In the genomic region with DNA sequence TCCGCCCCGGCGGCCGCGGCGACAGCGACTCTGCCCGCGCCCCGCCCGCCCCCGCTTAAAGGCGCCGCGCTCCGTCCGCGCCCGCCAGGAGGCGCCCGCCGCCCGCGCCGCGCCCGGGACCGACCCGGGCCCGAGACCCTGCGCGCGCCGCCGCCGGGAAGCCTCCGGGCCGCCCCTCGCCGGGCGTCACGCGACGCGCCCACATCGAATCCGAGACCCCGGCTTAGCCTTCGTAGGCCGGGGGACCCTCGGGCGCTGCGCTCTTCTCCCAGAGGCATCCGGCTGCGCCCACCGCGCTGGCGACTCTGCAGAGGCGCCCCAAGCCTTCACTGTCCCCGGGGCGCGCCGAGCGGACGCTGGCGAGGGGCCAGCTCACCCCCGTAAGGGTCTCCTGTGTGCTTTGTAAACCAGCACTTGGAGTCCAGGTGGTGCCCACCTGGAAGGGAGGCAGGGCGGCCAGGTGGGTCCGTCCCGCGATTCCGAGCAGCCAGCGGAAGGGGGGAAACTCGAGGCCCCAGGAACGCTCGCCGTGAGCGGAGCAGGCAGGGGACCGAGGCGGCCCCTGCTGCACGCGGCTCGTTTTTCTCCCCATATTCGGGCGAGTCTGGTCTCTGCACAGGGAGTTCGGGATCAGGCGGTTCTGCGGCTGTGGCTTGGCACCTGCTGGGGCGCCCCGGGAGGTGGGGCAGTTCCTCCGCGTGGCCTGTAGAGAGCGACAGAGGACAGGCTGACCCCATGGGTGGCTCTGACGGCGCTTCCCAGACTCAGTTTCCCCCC, we compare ENCODE assay signal across 8 cellular contexts. TPM values are rescaled to one million over a fixed set of nuclear protein-coding genes. Genes with fewer than 3 reads are reported as not detected.
A peak's percentile ranks its signal among the peaks of the same experiment; 100 is the strongest.
DNase-seq lines count a peak whose midpoint lies in the region; ATAC-seq and TF ChIP-seq lines count a peak whose summit lies in the region.

No MANE protein-coding gene starts in this region.

- H3K9me3 ChIP-seq in MM.1S (replicated peaks; ENCODE audit: insufficient read depth, low read length), result no peaks in the 10 kb centered on the region
- H3K9me3 ChIP-seq in iPS-18c (ENCODE audit: control insufficient read depth, insufficient read depth, low read length), result no peaks in the 10 kb centered on the region
- no peaks in the 10 kb centered on the region for H3K9me3 ChIP-seq in skeletal muscle satellite cell (replicated peaks; ENCODE audit: low read length)

- no peak overlapping the region for H3K27ac ChIP-seq in MM.1S (ENCODE audit: low read length)

- peak; percentile 43 for TF ChIP-seq CTCF in AG10803 (conservative IDR thresholded peaks at IDR 0.05; ENCODE audit: low read length)
- peak; percentile 54 for TF ChIP-seq CTCF in MM.1S (IDR thresholded peaks at IDR 0.05; ENCODE audit: low read length)
- no peak for TF ChIP-seq CTCF in brain (conservative IDR thresholded peaks at IDR 0.05)

- no peaks in the 10 kb centered on the region for H3K27me3 Mint-ChIP-seq in brain

- ATAC-seq in GM19023 (IDR thresholded peaks at IDR 0.05; ENCODE audit: unreplicated experiment) (peak; percentile 37), GM19463 (IDR thresholded peaks at IDR 0.05; ENCODE audit: unreplicated experiment) (no peak)

- H3K9me2 ChIP-seq in MM.1S (replicated peaks; ENCODE audit: insufficient read depth, low read length), result no peaks in the 10 kb centered on the region

- H3K4me3 ChIP-seq in AG10803 (ENCODE audit: low read length) (peak overlapping the region; percentile 57), MM.1S (ENCODE audit: low read length) (peak overlapping the region; percentile 65), iPS-18c (ENCODE audit: insufficient read depth, low read depth, low read length) (peak overlapping the region; percentile 71), skeletal muscle satellite cell (ENCODE audit: low read length) (peak overlapping the region; percentile 71)

- H4K20me1 ChIP-seq in MM.1S (ENCODE audit: insufficient read depth, low read length), result no peaks in the 10 kb centered on the region

- peak overlapping the region in 3 of 5 experiments; percentile 40 to 85 (median 42) for H3K27ac Mint-ChIP-seq in brain

- peaks cover 5% of the 10 kb centered on the region; the same call in 1 of the 2 replicates for H3F3A ChIP-seq in MM.1S (ENCODE audit: insufficient read depth, low read length)

- peaks cover 12% of the 10 kb centered on the region for H3K4me1 ChIP-seq in MM.1S (ENCODE audit: low read length)
- peaks cover 42% of the 10 kb centered on the region for H3K4me1 ChIP-seq in skeletal muscle satellite cell (ENCODE audit: control insufficient read depth, insufficient read depth, low read length)

- H3K36me3 ChIP-seq in MM.1S (replicated peaks; ENCODE audit: insufficient read depth, low read length) (no peaks in the 10 kb centered on the region), skeletal muscle satellite cell (ENCODE audit: insufficient read depth, low read length) (no peaks in the 10 kb centered on the region)

- H3K27me3 ChIP-seq in MM.1S (replicated peaks; ENCODE audit: insufficient read depth, low read length) (peaks cover 64% of the 10 kb centered on the region), skeletal muscle satellite cell (ENCODE audit: control insufficient read depth, insufficient read depth, low read length) (peaks cover 9% of the 10 kb centered on the region)

- peak overlapping the region; percentile 75 to 83 (median 81) for H3K4me3 Mint-ChIP-seq in brain

- no peaks in the 10 kb centered on the region for H3K9me3 Mint-ChIP-seq in brain

- H2AFZ ChIP-seq in MM.1S (ENCODE audit: low read length), result peak overlapping the region; percentile 90

- no peaks in the 10 kb centered on the region for H3K36me3 Mint-ChIP-seq in brain

- peaks cover 22% of the 10 kb centered on the region for H3K4me1 Mint-ChIP-seq in brain

- H3K9ac ChIP-seq in MM.1S (ENCODE audit: low read length), result no peak overlapping the region
- peak overlapping the region; percentile 34 for H3K9ac ChIP-seq in skeletal muscle satellite cell (ENCODE audit: low read depth, low read length)

- peak overlapping the region; percentile 99 for H3K4me2 ChIP-seq in MM.1S (ENCODE audit: low read depth, low read length)
- peak overlapping the region; percentile 91 for H3K4me2 ChIP-seq in skeletal muscle satellite cell (ENCODE audit: low read length)

- H3K79me2 ChIP-seq in MM.1S (ENCODE audit: low read length), result no peaks in the 10 kb centered on the region

- DNase-seq in AG10803 (ENCODE audit: low read depth) (peak; percentile 29), MM.1S (peak; percentile 70), T-helper 22 cell (ENCODE audit: low read depth) (peak; percentile 58)

RNA-seq across cellular contexts. Expression of gene ABCA2, which starts 0.4 kb away (rescaled TPM):
- polyA plus RNA-seq in brain (ENCODE audit: insufficient read depth, low read depth, low replicate concordance), result 283 TPM
- total RNA-seq in skeletal muscle satellite cell (2012; rRNA removed), result 12.7 and 20.3 TPM in 2 replicates

RNA-seq across cellular contexts. Expression of gene FUT7, which starts 3.4 kb away (rescaled TPM):
- polyA plus RNA-seq in brain (ENCODE audit: insufficient read depth, low read depth, low replicate concordance), result not detected
- total RNA-seq in skeletal muscle satellite cell (2012; rRNA removed), result not detected in 2 replicates

RNA-seq across cellular contexts. Expression of gene NPDC1, which starts 17.5 kb away (rescaled TPM):
- 210 TPM for polyA plus RNA-seq in brain (ENCODE audit: insufficient read depth, low read depth, low replicate concordance)
- 22.1 and 22.5 TPM in 2 replicates for total RNA-seq in skeletal muscle satellite cell (2012; rRNA removed)

RNA-seq across cellular contexts. Expression of gene ENTPD2, which starts 25.4 kb away (rescaled TPM):
- 66.8 TPM for polyA plus RNA-seq in brain (ENCODE audit: insufficient read depth, low read depth, low replicate concordance)
- total RNA-seq in skeletal muscle satellite cell (2012; rRNA removed), result not detected in 2 replicates

RNA-seq across cellular contexts. Expression of gene CLIC3, which starts 32.1 kb away (rescaled TPM):
- polyA plus RNA-seq in brain (ENCODE audit: insufficient read depth, low read depth, low replicate concordance), result 1.9 TPM
- 0.44 and 0.51 TPM in 2 replicates for total RNA-seq in skeletal muscle satellite cell (2012; rRNA removed)

Comparison
In these comparisons a context has a peak if more than half of its experiments do, and no peak if none do; other contexts are left out.
1. CTCF ChIP-seq: peak in AG10803 (single experiment) and MM.1S (single experiment); none in brain (0 of 2).
2. Peak in every context shown above with its lines, with median percentiles within 50 percentile points of each other: DNase-seq and H3K4me3 ChIP-seq.